Comparison of ENCODE assay signal across 2 cellular contexts in the genomic region with DNA sequence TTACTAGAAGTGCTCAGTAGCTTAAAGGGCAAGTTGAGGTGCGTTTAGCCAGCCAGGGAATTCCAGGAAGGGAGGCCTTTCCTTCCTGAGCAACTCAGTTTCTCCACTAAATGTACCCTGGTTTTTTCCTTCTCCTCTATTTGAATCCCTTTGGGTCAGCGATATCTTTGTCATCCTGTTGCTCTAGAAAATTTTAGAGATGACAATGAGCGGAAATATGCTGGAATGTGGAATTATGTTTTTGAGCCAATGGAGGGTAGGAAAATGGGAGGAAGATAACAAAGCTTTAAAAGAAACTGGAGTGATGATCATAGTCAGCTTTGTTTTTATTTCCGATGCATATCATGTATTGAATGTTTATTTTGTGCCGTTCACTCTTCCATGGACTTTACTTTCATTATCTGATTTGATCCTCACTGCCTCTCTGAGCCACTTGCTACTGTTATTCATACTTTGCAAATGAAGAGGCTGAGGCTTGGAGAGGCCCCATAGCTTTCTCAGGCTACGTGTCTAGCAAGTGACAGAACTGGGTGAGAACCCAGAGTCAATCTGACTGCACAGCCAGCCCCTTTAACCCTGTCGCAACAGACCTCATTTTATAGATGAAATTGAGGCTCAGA.
TF ChIP-seq lines count a peak whose summit lies in the region.

No MANE protein-coding gene starts in this region.

TF ChIP-seq in GM23338, 12 proteins besides CTCF, POLR2A, EP300 and RAD21 (continued from another document):
- TF ChIP-seq, protein P1, sequence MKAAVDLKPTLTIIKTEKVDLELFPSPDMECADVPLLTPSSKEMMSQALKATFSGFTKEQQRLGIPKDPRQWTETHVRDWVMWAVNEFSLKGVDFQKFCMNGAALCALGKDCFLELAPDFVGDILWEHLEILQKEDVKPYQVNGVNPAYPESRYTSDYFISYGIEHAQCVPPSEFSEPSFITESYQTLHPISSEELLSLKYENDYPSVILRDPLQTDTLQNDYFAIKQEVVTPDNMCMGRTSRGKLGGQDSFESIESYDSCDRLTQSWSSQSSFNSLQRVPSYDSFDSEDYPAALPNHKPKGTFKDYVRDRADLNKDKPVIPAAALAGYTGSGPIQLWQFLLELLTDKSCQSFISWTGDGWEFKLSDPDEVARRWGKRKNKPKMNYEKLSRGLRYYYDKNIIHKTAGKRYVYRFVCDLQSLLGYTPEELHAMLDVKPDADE (IDR thresholded peaks at IDR 0.05): no peak
- no peak for TF ChIP-seq CREB1 (CRISPR knock-in tag; IDR thresholded peaks at IDR 0.05; ENCODE audit: low read depth)
- no peak for TF ChIP-seq STAT1 (IDR thresholded peaks at IDR 0.05; ENCODE audit: unreplicated experiment)

TF ChIP-seq in WTC11, 78 proteins besides CTCF, POLR2A, EP300 and RAD21 (continued from another document):
- TF ChIP-seq, protein P2, sequence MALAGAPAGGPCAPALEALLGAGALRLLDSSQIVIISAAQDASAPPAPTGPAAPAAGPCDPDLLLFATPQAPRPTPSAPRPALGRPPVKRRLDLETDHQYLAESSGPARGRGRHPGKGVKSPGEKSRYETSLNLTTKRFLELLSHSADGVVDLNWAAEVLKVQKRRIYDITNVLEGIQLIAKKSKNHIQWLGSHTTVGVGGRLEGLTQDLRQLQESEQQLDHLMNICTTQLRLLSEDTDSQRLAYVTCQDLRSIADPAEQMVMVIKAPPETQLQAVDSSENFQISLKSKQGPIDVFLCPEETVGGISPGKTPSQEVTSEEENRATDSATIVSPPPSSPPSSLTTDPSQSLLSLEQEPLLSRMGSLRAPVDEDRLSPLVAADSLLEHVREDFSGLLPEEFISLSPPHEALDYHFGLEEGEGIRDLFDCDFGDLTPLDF (CRISPR knock-in tag; IDR thresholded peaks at IDR 0.05): no peak
- no peak for TF ChIP-seq NR3C1 (CRISPR knock-in tag; conservative IDR thresholded peaks at IDR 0.05; ENCODE audit: low read depth)
- TF ChIP-seq, protein P3, sequence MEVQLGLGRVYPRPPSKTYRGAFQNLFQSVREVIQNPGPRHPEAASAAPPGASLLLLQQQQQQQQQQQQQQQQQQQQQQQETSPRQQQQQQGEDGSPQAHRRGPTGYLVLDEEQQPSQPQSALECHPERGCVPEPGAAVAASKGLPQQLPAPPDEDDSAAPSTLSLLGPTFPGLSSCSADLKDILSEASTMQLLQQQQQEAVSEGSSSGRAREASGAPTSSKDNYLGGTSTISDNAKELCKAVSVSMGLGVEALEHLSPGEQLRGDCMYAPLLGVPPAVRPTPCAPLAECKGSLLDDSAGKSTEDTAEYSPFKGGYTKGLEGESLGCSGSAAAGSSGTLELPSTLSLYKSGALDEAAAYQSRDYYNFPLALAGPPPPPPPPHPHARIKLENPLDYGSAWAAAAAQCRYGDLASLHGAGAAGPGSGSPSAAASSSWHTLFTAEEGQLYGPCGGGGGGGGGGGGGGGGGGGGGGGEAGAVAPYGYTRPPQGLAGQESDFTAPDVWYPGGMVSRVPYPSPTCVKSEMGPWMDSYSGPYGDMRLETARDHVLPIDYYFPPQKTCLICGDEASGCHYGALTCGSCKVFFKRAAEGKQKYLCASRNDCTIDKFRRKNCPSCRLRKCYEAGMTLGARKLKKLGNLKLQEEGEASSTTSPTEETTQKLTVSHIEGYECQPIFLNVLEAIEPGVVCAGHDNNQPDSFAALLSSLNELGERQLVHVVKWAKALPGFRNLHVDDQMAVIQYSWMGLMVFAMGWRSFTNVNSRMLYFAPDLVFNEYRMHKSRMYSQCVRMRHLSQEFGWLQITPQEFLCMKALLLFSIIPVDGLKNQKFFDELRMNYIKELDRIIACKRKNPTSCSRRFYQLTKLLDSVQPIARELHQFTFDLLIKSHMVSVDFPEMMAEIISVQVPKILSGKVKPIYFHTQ (CRISPR knock-in tag; IDR thresholded peaks at IDR 0.05): no peak
- TF ChIP-seq, protein P4, sequence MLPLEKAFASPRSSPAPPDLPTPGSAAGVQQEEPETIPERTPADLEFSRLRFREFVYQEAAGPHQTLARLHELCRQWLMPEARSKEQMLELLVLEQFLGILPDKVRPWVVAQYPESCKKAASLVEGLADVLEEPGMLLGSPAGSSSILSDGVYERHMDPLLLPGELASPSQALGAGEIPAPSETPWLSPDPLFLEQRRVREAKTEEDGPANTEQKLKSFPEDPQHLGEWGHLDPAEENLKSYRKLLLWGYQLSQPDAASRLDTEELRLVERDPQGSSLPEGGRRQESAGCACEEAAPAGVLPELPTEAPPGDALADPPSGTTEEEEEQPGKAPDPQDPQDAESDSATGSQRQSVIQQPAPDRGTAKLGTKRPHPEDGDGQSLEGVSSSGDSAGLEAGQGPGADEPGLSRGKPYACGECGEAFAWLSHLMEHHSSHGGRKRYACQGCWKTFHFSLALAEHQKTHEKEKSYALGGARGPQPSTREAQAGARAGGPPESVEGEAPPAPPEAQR (CRISPR knock-in tag; IDR thresholded peaks at IDR 0.05): no peak
- TF ChIP-seq SP1 (CRISPR knock-in tag; conservative IDR thresholded peaks at IDR 0.05): no peak
- TF ChIP-seq EMX1 (CRISPR knock-in tag; IDR thresholded peaks at IDR 0.05): no peak
- TF ChIP-seq NFATC4 (CRISPR knock-in tag; IDR thresholded peaks at IDR 0.05): no peak
- no peak for TF ChIP-seq SMAD4 (CRISPR knock-in tag; IDR thresholded peaks at IDR 0.05)
- TF ChIP-seq, protein P5, sequence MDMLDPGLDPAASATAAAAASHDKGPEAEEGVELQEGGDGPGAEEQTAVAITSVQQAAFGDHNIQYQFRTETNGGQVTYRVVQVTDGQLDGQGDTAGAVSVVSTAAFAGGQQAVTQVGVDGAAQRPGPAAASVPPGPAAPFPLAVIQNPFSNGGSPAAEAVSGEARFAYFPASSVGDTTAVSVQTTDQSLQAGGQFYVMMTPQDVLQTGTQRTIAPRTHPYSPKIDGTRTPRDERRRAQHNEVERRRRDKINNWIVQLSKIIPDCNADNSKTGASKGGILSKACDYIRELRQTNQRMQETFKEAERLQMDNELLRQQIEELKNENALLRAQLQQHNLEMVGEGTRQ (CRISPR knock-in tag; IDR thresholded peaks at IDR 0.05): no peak
- TF ChIP-seq SMAD3 (CRISPR knock-in tag; IDR thresholded peaks at IDR 0.05; ENCODE audit: borderline replicate concordance): no peak
- no peak for TF ChIP-seq CREM (CRISPR knock-in tag; IDR thresholded peaks at IDR 0.05)
- no peak for TF ChIP-seq TCF7 (CRISPR knock-in tag; IDR thresholded peaks at IDR 0.05; ENCODE audit: low read depth)
- TF ChIP-seq, protein P6, sequence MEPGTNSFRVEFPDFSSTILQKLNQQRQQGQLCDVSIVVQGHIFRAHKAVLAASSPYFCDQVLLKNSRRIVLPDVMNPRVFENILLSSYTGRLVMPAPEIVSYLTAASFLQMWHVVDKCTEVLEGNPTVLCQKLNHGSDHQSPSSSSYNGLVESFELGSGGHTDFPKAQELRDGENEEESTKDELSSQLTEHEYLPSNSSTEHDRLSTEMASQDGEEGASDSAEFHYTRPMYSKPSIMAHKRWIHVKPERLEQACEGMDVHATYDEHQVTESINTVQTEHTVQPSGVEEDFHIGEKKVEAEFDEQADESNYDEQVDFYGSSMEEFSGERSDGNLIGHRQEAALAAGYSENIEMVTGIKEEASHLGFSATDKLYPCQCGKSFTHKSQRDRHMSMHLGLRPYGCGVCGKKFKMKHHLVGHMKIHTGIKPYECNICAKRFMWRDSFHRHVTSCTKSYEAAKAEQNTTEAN (CRISPR knock-in tag; IDR thresholded peaks at IDR 0.05): no peak
- TF ChIP-seq, protein P7, sequence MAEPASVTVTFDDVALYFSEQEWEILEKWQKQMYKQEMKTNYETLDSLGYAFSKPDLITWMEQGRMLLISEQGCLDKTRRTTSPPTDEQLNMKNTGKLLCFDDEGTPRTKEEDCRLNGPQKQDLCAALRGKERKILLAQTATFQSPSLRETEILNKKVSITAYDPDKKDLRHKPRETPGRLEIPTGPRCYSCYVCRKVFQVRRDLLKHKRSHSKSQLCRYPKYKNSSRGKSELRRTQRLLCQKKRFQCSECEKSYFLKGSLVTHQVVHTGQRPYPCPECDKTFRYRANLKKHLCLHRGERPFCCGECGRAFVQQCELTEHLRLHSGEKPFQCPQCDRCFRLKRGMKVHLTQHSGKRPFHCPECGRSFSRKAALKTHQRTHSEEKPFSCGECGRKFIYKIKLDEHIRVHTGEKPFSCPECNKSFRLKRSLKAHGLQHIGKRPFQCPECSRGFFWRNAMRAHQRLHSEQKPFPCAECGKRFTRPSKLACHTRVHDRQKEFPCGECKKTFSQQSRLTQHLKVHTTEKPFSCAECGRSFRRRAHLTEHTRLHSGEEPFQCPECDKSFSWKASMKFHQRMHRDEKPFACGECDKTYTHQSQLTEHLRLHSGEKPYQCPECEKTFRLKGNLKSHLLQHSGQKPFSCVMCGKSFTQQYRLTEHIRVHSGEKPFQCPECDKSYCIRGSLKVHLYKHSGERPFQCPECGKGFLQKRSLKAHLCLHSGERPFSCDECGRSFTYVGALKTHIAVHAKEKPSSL (CRISPR knock-in tag; conservative IDR thresholded peaks at IDR 0.05): no peak
